Comparison of ENCODE assay signal across 9 cellular contexts in genomic region chr1:32273389-32274208, GRCh38. TPM values are rescaled to one million over a fixed set of nuclear protein-coding genes. Genes with fewer than 3 reads are reported as not detected.
DNase-seq lines count a peak whose midpoint lies in the region; ATAC-seq and TF ChIP-seq lines count a peak whose summit lies in the region.
"Had no signal": no experiment of that assay in that cellular context is flagged by ENCODE, and none has a peak within 500 bp of the region (broad histone marks: within the 10 kb centered on the region; RNA-seq: fewer than 3 reads in every experiment).

No MANE protein-coding gene starts in this region.

- H3K36me3 ChIP-seq in HUES6 (ENCODE audit: control insufficient read depth, insufficient read depth, low read length) (peaks cover 5% of the 10 kb centered on the region; the same call in 1 of the 2 replicates), SU-DHL-6 (ENCODE audit: low read length) (no peaks in the 10 kb centered on the region), MM.1S (replicated peaks; ENCODE audit: insufficient read depth, low read length) (no peaks in the 10 kb centered on the region)

- H3K9me3 Mint-ChIP-seq in activated naive CD8-positive, alpha-beta T cell treated with anti-CD3 and anti-CD28 coated beads, Interleukin-2, amount 50 U/mL, for 24 hours, result no peaks in the 10 kb centered on the region

- H4K20me1 ChIP-seq in SU-DHL-6 (ENCODE audit: low read depth, low read length) (no peaks in the 10 kb centered on the region), MM.1S (ENCODE audit: insufficient read depth, low read length) (no peaks in the 10 kb centered on the region)

- no peaks in the 10 kb centered on the region for H3K27me3 Mint-ChIP-seq in activated naive CD8-positive, alpha-beta T cell treated with anti-CD3 and anti-CD28 coated beads, Interleukin-2, amount 50 U/mL, for 24 hours

- peaks cover 29% of the 10 kb centered on the region for H3K4me1 ChIP-seq in HUES6 (ENCODE audit: control insufficient read depth, insufficient read depth, low read length)
- no peaks in the 10 kb centered on the region for H3K4me1 ChIP-seq in MM.1S (ENCODE audit: low read length)

- H3K27ac ChIP-seq in HUES6 (ENCODE audit: low read depth, low read length), result no peak overlapping the region
- peak overlapping the region; percentile 85 for H3K27ac ChIP-seq in SU-DHL-6 (ENCODE audit: low read depth, low read length)
- no peak overlapping the region for H3K27ac ChIP-seq in MM.1S (ENCODE audit: low read length)
- H3K27ac ChIP-seq: KMS-11 had no signal

- H3K27ac Mint-ChIP-seq in activated naive CD8-positive, alpha-beta T cell treated with anti-CD3 and anti-CD28 coated beads, Interleukin-2, amount 50 U/mL, for 24 hours, result peak overlapping the region; percentile 92

- ATAC-seq in activated naive CD8-positive, alpha-beta T cell treated with anti-CD3 and anti-CD28 coated beads, Interleukin-2, amount 50 U/mL, for 24 hours, result peak; percentile 97
- ATAC-seq in GM19395 (IDR thresholded peaks at IDR 0.05; ENCODE audit: unreplicated experiment) (no peak), HG03095 (IDR thresholded peaks at IDR 0.05; ENCODE audit: unreplicated experiment) (no peak)

- H2AFZ ChIP-seq in SU-DHL-6 (ENCODE audit: low read depth, low read length, severe bottlenecking), result peak overlapping the region; percentile 22
- H2AFZ ChIP-seq in MM.1S (ENCODE audit: low read length), result no peak overlapping the region

- H3K27me3 ChIP-seq in HUES6 (ENCODE audit: control insufficient read depth, insufficient read depth, low read length) (no peaks in the 10 kb centered on the region; the same call in 1 of the 2 replicates), SU-DHL-6 (ENCODE audit: low read length) (no peaks in the 10 kb centered on the region), MM.1S (replicated peaks; ENCODE audit: insufficient read depth, low read length) (no peaks in the 10 kb centered on the region)

- no peaks in the 10 kb centered on the region for H3K9me2 ChIP-seq in SU-DHL-6 (replicated peaks; ENCODE audit: insufficient read depth, low read length)
- H3K9me2 ChIP-seq in MM.1S (replicated peaks; ENCODE audit: insufficient read depth, low read length), result no peaks in the 10 kb centered on the region

- intact Hi-C loops in posterior vena cava (cut with DNase I), result no loop called here

- no peak for TF ChIP-seq CTCF in SU-DHL-6 (IDR thresholded peaks at IDR 0.05; ENCODE audit: insufficient read depth, low read length, poor library complexity, severe bottlenecking)
- TF ChIP-seq CTCF in MM.1S (IDR thresholded peaks at IDR 0.05; ENCODE audit: low read length), result no peak

- H3K4me3 ChIP-seq in HUES6 (ENCODE audit: low read depth, low read length) (peak overlapping the region; percentile 43), SU-DHL-6 (ENCODE audit: insufficient read depth, low read length, poor library complexity, severe bottlenecking) (peak overlapping the region; percentile 42), MM.1S (ENCODE audit: low read length) (no peak overlapping the region)

- H3K9ac ChIP-seq in HUES6 (ENCODE audit: low read length) (no peak overlapping the region), SU-DHL-6 (ENCODE audit: low read length) (peak overlapping the region; percentile 57), MM.1S (ENCODE audit: low read length) (no peak overlapping the region)
- H3K9ac ChIP-seq: KMS-11 had no signal

- DNase-seq in activated naive CD8-positive, alpha-beta T cell treated with anti-CD3 and anti-CD28 coated beads, Interleukin-2, amount 50 U/mL, for 24 hours, result peak; percentile 79
- DNase-seq in stimulated activated CD4-positive, alpha-beta T cell treated with anti-CD3 and anti-CD28 coated beads, Interleukin-12 subunit alpha, Interleukin-12 subunit beta, amount 100 ng/mL, for 48 hours (ENCODE audit: low read depth in 2 of 3, low spot score in 1 of 3), result peak; percentile 59 to 76 (median 71)
- no peak for DNase-seq in MM.1S
- no peak for DNase-seq in posterior vena cava (ENCODE audit: low spot score)

- H3F3A ChIP-seq in SU-DHL-6 (ENCODE audit: insufficient read depth), result peaks cover 14% of the 10 kb centered on the region
- H3F3A ChIP-seq in MM.1S (ENCODE audit: insufficient read depth, low read length), result no peaks in the 10 kb centered on the region

- H3K79me2 ChIP-seq in SU-DHL-6 (ENCODE audit: insufficient read depth, low read length) (peaks cover 4% of the 10 kb centered on the region; the same call in 1 of the 2 replicates), MM.1S (ENCODE audit: low read length) (no peaks in the 10 kb centered on the region)

- no peaks in the 10 kb centered on the region for H3K9me3 ChIP-seq in HUES6 (ENCODE audit: control insufficient read depth, insufficient read depth, low read depth, low read length)
- no peaks in the 10 kb centered on the region for H3K9me3 ChIP-seq in SU-DHL-6 (ENCODE audit: insufficient read depth, low read length)
- no peaks in the 10 kb centered on the region for H3K9me3 ChIP-seq in MM.1S (replicated peaks; ENCODE audit: insufficient read depth, low read length)

- H3K4me1 Mint-ChIP-seq in activated naive CD8-positive, alpha-beta T cell treated with anti-CD3 and anti-CD28 coated beads, Interleukin-2, amount 50 U/mL, for 24 hours, result peaks cover 54% of the 10 kb centered on the region

- peaks cover 43% of the 10 kb centered on the region for H3K36me3 Mint-ChIP-seq in activated naive CD8-positive, alpha-beta T cell treated with anti-CD3 and anti-CD28 coated beads, Interleukin-2, amount 50 U/mL, for 24 hours (ENCODE audit: low read depth)

- H3K4me2 ChIP-seq in SU-DHL-6 (ENCODE audit: low read depth, low read length, poor library complexity, severe bottlenecking) (peak overlapping the region; percentile 75), MM.1S (ENCODE audit: low read depth, low read length) (no peak overlapping the region)
- H3K4me2 ChIP-seq: KMS-11 had no signal

- H3K4me3 Mint-ChIP-seq in activated naive CD8-positive, alpha-beta T cell treated with anti-CD3 and anti-CD28 coated beads, Interleukin-2, amount 50 U/mL, for 24 hours, result peak overlapping the region; percentile 74

RNA-seq across cellular contexts. Expression of gene HDAC1, which starts 18.3 kb away (rescaled TPM):
- 10 to 100 TPM; 36.6 to 40.8 TPM for total RNA-seq in posterior vena cava

RNA-seq across cellular contexts. Expression of gene LCK, which starts 22.5 kb away (rescaled TPM):
- 1 to 10 TPM; 1.1 to 1.3 TPM for total RNA-seq in posterior vena cava

RNA-seq across cellular contexts. Expression of gene FAM167B, which starts 26.6 kb away (rescaled TPM):
- 1 to 10 TPM; 8.6 to 9.2 TPM for total RNA-seq in posterior vena cava

RNA-seq across cellular contexts. Expression of gene EIF3I, which starts 51.4 kb away (rescaled TPM):
- total RNA-seq in posterior vena cava, result 100 to 1,000 TPM; 117 to 131 TPM

RNA-seq across cellular contexts. Expression of gene TMEM234, which starts 51.4 kb away (rescaled TPM):
- total RNA-seq in posterior vena cava, result 10 to 100 TPM; 12.7 to 15.9 TPM

Comparison
In these comparisons a context has a peak if more than half of its experiments do, and no peak if none do; other contexts are left out.
1. DNase-seq: peak in activated naive CD8-positive, alpha-beta T cell treated with anti-CD3 and anti-CD28 coated beads, Interleukin-2, amount 50 U/mL, for 24 hours (single experiment) and stimulated activated CD4-positive, alpha-beta T cell treated with anti-CD3 and anti-CD28 coated beads, Interleukin-12 subunit alpha, Interleukin-12 subunit beta, amount 100 ng/mL, for 48 hours (3 of 3); none in MM.1S (single experiment) and posterior vena cava (single experiment).